ENCODE assay signal across 29 cellular contexts in the genomic region with DNA sequence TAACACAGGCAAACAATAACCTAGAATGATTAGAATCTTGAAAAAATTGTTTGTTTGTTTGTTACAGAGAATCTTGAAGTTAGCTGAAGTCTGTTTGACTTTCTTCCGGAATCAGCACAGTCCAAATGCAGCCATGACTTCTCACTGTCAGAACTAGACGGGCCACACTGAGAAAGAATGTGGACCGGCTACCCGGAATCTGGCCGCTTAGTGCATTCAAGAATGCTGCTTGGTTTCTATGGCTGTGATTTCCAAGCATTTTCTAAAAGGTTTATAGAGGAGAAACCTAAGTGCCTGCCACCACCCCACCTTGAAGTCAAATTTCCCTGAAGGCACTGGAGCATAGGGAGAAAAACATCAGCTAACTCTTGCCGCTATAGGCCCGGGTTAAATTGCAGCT.
"Had no signal": no experiment of that assay in that cellular context is flagged by ENCODE, and none has a peak within 500 bp of the region (broad histone marks: within the 10 kb centered on the region; RNA-seq: fewer than 3 reads in every experiment).

No MANE protein-coding gene starts in this region.

- H3K9me3 Mint-ChIP-seq: dendritic cell treated with granulocyte-macrophage colony-stimulating factor and Interleukin-4, amounts not matched to agents 40 ng/mL and 50 ng/mL, for 4 days; effector memory CD8-positive, alpha-beta T cell; endodermal cell; mesothelial cell of epicardium; naive thymus-derived CD4-positive, alpha-beta T cell had no signal

- H3K36me3 ChIP-seq: colonic mucosa, esophagus squamous epithelium, gastrocnemius medialis, left lung, lower lobe of right lung had no signal

- H3K27me3 ChIP-seq: colonic mucosa, esophagus squamous epithelium, gastrocnemius medialis, heart right ventricle, left lung had no signal

- DNase-seq: colonic mucosa; cortex of kidney; effector CD8-positive, alpha-beta T cell; effector memory CD8-positive, alpha-beta T cell; endodermal cell; erythroblast; esophagus squamous epithelium; foreskin fibroblast; foreskin melanocyte; gastrocnemius medialis; glutamatergic neuron; head of caudate nucleus; heart right ventricle; hippocampal formation; kidney; kidney glomerular epithelial cell; left colon; left lung; left ventricle myocardium superior; lower lobe of right lung; mesenchymal stem cell; mucosa of descending colon; naive thymus-derived CD4-positive, alpha-beta T cell had no signal

- H3K27ac ChIP-seq: colonic mucosa, epithelial cell of prostate, esophagus squamous epithelium, gastrocnemius medialis, heart right ventricle, left lung, lower lobe of right lung had no signal

- H3K9me3 ChIP-seq: colonic mucosa, esophagus squamous epithelium, gastrocnemius medialis, heart right ventricle, left lung, lower lobe of right lung, mucosa of descending colon had no signal

- H3K27ac Mint-ChIP-seq: dendritic cell treated with granulocyte-macrophage colony-stimulating factor and Interleukin-4, amounts not matched to agents 40 ng/mL and 50 ng/mL, for 4 days; endodermal cell; mesothelial cell of epicardium had no signal

- H3K36me3 Mint-ChIP-seq: mesothelial cell of epicardium had no signal

- H3K4me1 ChIP-seq: colonic mucosa, left lung had no signal

- H3K4me3 ChIP-seq: colonic mucosa, esophagus squamous epithelium, gastrocnemius medialis, heart right ventricle, left lung, lower lobe of right lung, mucosa of descending colon had no signal

- H3K4me3 Mint-ChIP-seq: dendritic cell treated with granulocyte-macrophage colony-stimulating factor and Interleukin-4, amounts not matched to agents 40 ng/mL and 50 ng/mL, for 4 days; effector memory CD8-positive, alpha-beta T cell; endodermal cell; mesothelial cell of epicardium had no signal

- FAIRE-seq: endometrium, islet of Langerhans, kidney had no signal

- ATAC-seq: effector memory CD8-positive, alpha-beta T cell; esophagus mucosa; gastrocnemius medialis; heart right ventricle; left colon; left lung; left ventricle myocardium superior; lower lobe of right lung; mucosa of descending colon; naive thymus-derived CD4-positive, alpha-beta T cell had no signal

- H3K27me3 Mint-ChIP-seq: dendritic cell treated with granulocyte-macrophage colony-stimulating factor and Interleukin-4, amounts not matched to agents 40 ng/mL and 50 ng/mL, for 4 days; effector memory CD8-positive, alpha-beta T cell had no signal
